8 cellular contexts compared by ENCODE assay signal in the genomic region with DNA sequence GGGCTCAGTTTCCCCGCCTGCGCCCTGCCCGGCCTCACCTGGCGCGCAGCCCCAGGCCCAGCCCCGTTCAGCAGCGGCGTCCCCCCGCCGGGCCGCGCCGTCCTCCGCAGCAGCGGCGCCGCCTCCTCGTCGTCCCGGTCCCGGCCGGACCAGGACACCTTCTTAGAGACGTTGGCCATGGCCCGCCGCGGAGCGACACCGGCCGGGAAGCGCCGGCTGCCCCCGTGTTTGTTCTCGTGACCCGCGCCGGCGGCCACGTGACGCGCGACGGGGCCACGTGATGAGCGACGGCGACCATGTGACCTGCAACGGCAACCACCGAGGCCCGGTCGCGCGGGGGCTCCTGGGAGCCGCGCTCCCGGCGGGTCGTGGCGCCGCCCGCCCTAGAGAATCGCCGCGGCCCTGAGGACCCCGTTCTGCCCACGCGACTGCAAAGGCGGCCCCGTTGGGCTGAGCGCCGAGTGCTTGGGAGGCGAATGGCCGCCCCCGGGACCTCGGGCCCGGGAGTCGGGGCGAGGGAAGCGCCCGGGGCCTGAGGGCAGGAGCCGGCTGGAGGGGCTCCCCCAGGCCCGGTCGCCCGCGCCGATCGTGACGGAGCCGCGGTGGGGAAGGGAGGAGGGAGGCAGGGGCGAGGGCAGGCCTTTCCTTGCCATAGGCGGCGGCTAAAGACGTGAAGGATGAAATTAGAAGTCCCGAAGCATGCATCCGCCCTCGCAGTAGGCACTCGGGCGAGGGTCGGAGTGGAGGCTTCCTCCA. TPM values are rescaled to one million over a fixed set of nuclear protein-coding genes. Genes with fewer than 3 reads are reported as not detected.
DNase-seq lines count a peak whose midpoint lies in the region; ATAC-seq and TF ChIP-seq lines count a peak whose summit lies in the region.

A gene with protein sequence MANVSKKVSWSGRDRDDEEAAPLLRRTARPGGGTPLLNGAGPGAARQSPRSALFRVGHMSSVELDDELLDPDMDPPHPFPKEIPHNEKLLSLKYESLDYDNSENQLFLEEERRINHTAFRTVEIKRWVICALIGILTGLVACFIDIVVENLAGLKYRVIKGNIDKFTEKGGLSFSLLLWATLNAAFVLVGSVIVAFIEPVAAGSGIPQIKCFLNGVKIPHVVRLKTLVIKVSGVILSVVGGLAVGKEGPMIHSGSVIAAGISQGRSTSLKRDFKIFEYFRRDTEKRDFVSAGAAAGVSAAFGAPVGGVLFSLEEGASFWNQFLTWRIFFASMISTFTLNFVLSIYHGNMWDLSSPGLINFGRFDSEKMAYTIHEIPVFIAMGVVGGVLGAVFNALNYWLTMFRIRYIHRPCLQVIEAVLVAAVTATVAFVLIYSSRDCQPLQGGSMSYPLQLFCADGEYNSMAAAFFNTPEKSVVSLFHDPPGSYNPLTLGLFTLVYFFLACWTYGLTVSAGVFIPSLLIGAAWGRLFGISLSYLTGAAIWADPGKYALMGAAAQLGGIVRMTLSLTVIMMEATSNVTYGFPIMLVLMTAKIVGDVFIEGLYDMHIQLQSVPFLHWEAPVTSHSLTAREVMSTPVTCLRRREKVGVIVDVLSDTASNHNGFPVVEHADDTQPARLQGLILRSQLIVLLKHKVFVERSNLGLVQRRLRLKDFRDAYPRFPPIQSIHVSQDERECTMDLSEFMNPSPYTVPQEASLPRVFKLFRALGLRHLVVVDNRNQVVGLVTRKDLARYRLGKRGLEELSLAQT (minus strand): TSS at position 233 of the 756 bp plus-strand sequence. CDS start 54 bp downstream, at position 179.

- peaks cover 2% of the 10 kb centered on the region for H3K36me3 Mint-ChIP-seq in IgD-negative memory B cell
- H3K36me3 Mint-ChIP-seq in activated T-helper 2 cell treated with anti-CD3 and anti-CD28 coated beads, Interferon-gamma antibody, Interleukin-2, Interleukin-4, amounts not matched to agents 10 μg/mL and 5 μg/mL and 100 μg/mL, durations not matched to agents 14 hours and 24 hours and 36 hours (ENCODE audit: low read depth), result no peaks in the 10 kb centered on the region
- no peaks in the 10 kb centered on the region for H3K36me3 Mint-ChIP-seq in natural killer cell

- DNase-seq in DMS53 (lab: John Stamatoyannopoulos, UW), result peak; percentile 90
- DNase-seq in RPMI8226, result peak; percentile 93
- DNase-seq in activated T-helper 2 cell treated with anti-CD3 and anti-CD28 coated beads, Interferon-gamma antibody, Interleukin-2, Interleukin-4, amounts not matched to agents 10 μg/mL and 5 μg/mL and 100 μg/mL, durations not matched to agents 14 hours and 24 hours and 36 hours (ENCODE audit: low spot score), result peak; percentile 88
- peak; percentile 81 for DNase-seq in fibroblast of mammary gland (ENCODE audit: low read depth)
- peak; percentile 92 for DNase-seq in natural killer cell
- peak; percentile 74 to 86 (median 82) for DNase-seq in stimulated activated naive CD4-positive, alpha-beta T cell (lab: John Stamatoyannopoulos, UW)

- intact Hi-C loops in activated T-helper 2 cell treated with anti-CD3 and anti-CD28 coated beads, Interferon-gamma antibody, Interleukin-2, Interleukin-4, amounts not matched to agents 10 μg/mL and 5 μg/mL and 100 μg/mL, durations not matched to agents 14 hours and 24 hours and 36 hours (cut with micrococcal nuclease), result loop anchor here (2.0 kb wide), 3 partner anchors 18 to 68 kb away; partner anchors contain the start of genes TELO2 and UQCC4
- intact Hi-C loops in natural killer cell (cut with micrococcal nuclease), result loop anchor here (1.0 to 2.0 kb wide), 2 partner anchors 18 to 138 kb away; partner anchors contain the start of genes CRAMP1, IFT140 and TELO2

- H3K27ac Mint-ChIP-seq in IgD-negative memory B cell, result peak within 1 kb of the TSS; percentile 90 to 97 (median 91)
- H3K27ac Mint-ChIP-seq in activated T-helper 2 cell treated with anti-CD3 and anti-CD28 coated beads, Interferon-gamma antibody, Interleukin-2, Interleukin-4, amounts not matched to agents 10 μg/mL and 5 μg/mL and 100 μg/mL, durations not matched to agents 14 hours and 24 hours and 36 hours, result peak within 1 kb of the TSS; percentile 77
- H3K27ac Mint-ChIP-seq in natural killer cell, result peak within 1 kb of the TSS; percentile 67 to 86

- H3K4me1 Mint-ChIP-seq in IgD-negative memory B cell, result peaks cover 15 to 40% (median 29%) of the 10 kb centered on the region in 3 donors
- H3K4me1 Mint-ChIP-seq in activated T-helper 2 cell treated with anti-CD3 and anti-CD28 coated beads, Interferon-gamma antibody, Interleukin-2, Interleukin-4, amounts not matched to agents 10 μg/mL and 5 μg/mL and 100 μg/mL, durations not matched to agents 14 hours and 24 hours and 36 hours (ENCODE audit: low read depth), result peaks cover 7% of the 10 kb centered on the region
- H3K4me1 Mint-ChIP-seq in natural killer cell, result peaks cover 9 to 34% of the 10 kb centered on the region in 2 donors

- H3K4me3 Mint-ChIP-seq in IgD-negative memory B cell (peak within 1 kb of the TSS; percentile 83 to 93 (median 89)), natural killer cell (peak within 1 kb of the TSS; percentile 80)
- H3K4me3 Mint-ChIP-seq in activated T-helper 2 cell treated with anti-CD3 and anti-CD28 coated beads, Interferon-gamma antibody, Interleukin-2, Interleukin-4, amounts not matched to agents 10 μg/mL and 5 μg/mL and 100 μg/mL, durations not matched to agents 14 hours and 24 hours and 36 hours (ENCODE audit: low read depth), result peak within 1 kb of the TSS; percentile 84

- H3K9me3 Mint-ChIP-seq in IgD-negative memory B cell (no peaks in the 10 kb centered on the region), natural killer cell (no peaks in the 10 kb centered on the region)
- H3K9me3 Mint-ChIP-seq in activated T-helper 2 cell treated with anti-CD3 and anti-CD28 coated beads, Interferon-gamma antibody, Interleukin-2, Interleukin-4, amounts not matched to agents 10 μg/mL and 5 μg/mL and 100 μg/mL, durations not matched to agents 14 hours and 24 hours and 36 hours, result no peaks in the 10 kb centered on the region

- H3K27me3 Mint-ChIP-seq in IgD-negative memory B cell (no peaks in the 10 kb centered on the region), natural killer cell (ENCODE audit: low read depth in 2 of 2) (no peaks in the 10 kb centered on the region)
- no peaks in the 10 kb centered on the region for H3K27me3 Mint-ChIP-seq in activated T-helper 2 cell treated with anti-CD3 and anti-CD28 coated beads, Interferon-gamma antibody, Interleukin-2, Interleukin-4, amounts not matched to agents 10 μg/mL and 5 μg/mL and 100 μg/mL, durations not matched to agents 14 hours and 24 hours and 36 hours (ENCODE audit: low read depth)

- peak; percentile 82 for ATAC-seq in GM21529 (IDR thresholded peaks at IDR 0.05; ENCODE audit: unreplicated experiment)
- ATAC-seq in natural killer cell, result peak; percentile 85 to 96 (median 91)

- peak within 1 kb of the TSS; percentile 60 for H3K4me3 ChIP-seq in fibroblast of mammary gland (ENCODE audit: control insufficient read depth, low read depth, low read length)

- no peak for TF ChIP-seq CTCF in fibroblast of mammary gland (conservative IDR thresholded peaks at IDR 0.05; ENCODE audit: control insufficient read depth, insufficient read depth, low read depth, low read length)
- no peak for TF ChIP-seq CTCF in natural killer cell (IDR thresholded peaks at IDR 0.05)

RNA-seq across cellular contexts. Expression of the gene that starts here (rescaled TPM):
- 102 TPM for polyA plus RNA-seq in IgD-negative memory B cell
- 52.2 and 54.3 TPM in 2 replicates for total RNA-seq in activated T-helper 2 cell treated with anti-CD3 and anti-CD28 coated beads, Interferon-gamma antibody, Interleukin-2, Interleukin-4, amounts not matched to agents 10 μg/mL and 5 μg/mL and 100 μg/mL, durations not matched to agents 14 hours and 24 hours and 36 hours
- 100 to 1,000 TPM; 117 to 125 (median 118) TPM for total RNA-seq in natural killer cell

Comparison
In these comparisons a context has a peak if more than half of its experiments do, and no peak if none do; other contexts are left out.
1. Peak in every context shown above with its lines: DNase-seq, ATAC-seq and H3K4me3 ChIP-seq.